8 cellular contexts compared by ENCODE assay signal in genomic region chr12:109597795-109598427, GRCh38. TPM values are rescaled to one million over a fixed set of nuclear protein-coding genes. Genes with fewer than 3 reads are reported as not detected.
DNase-seq lines count a peak whose midpoint lies in the region; ATAC-seq and TF ChIP-seq lines count a peak whose summit lies in the region.

No MANE protein-coding gene starts in this region.

- H3K9me3 ChIP-seq in SK-N-MC (ENCODE audit: low read depth, low read length) (no peaks in the 10 kb centered on the region), thyroid gland (no peaks in the 10 kb centered on the region)

- H3K27me3 Mint-ChIP-seq in activated naive CD4-positive, alpha-beta T cell treated with anti-CD3 and anti-CD28 coated beads for 36 hours (ENCODE audit: low read depth), result no peaks in the 10 kb centered on the region
- no peaks in the 10 kb centered on the region for H3K27me3 Mint-ChIP-seq in osteocyte (ENCODE audit: unreplicated experiment)

- DNase-seq in GM10266 (ENCODE audit: extremely low spot score) (peak; percentile 84), NB4 (ENCODE audit: low read depth) (peak; percentile 80), SK-N-MC (ENCODE audit: low read depth, low spot score) (no peak), germinal center (ENCODE audit: low spot score) (peak; percentile 78), osteocyte (ENCODE audit: extremely low spot score, unreplicated experiment) (peak; percentile 94), thyroid gland (peak; percentile 89 to 90)
- peak; percentile 80 for DNase-seq in activated naive CD4-positive, alpha-beta T cell treated with anti-CD3 and anti-CD28 coated beads for 36 hours

- ATAC-seq in GM21528 (IDR thresholded peaks at IDR 0.05; ENCODE audit: low FRiP score, unreplicated experiment), result no peak

- peaks cover 3 to 9% of the 10 kb centered on the region in 2 donors for H3K4me1 ChIP-seq in thyroid gland

- no peak overlapping the region for H3K9ac ChIP-seq in SK-N-MC (ENCODE audit: insufficient read length)

- H3K36me3 ChIP-seq in SK-N-MC (ENCODE audit: insufficient read depth, low read length) (no peaks in the 10 kb centered on the region), thyroid gland (peaks cover 4% of the 10 kb centered on the region in 2 donors)

- no peak for TF ChIP-seq POLR2A in NB4 (IDR thresholded peaks at IDR 0.05; ENCODE audit: extremely low read depth, insufficient read length)
- TF ChIP-seq POLR2A in thyroid gland (IDR thresholded peaks at IDR 0.05), result no peak

- H3K36me3 Mint-ChIP-seq in activated naive CD4-positive, alpha-beta T cell treated with anti-CD3 and anti-CD28 coated beads for 36 hours (ENCODE audit: low read depth), result peaks cover 3% of the 10 kb centered on the region
- peaks cover 3% of the 10 kb centered on the region for H3K36me3 Mint-ChIP-seq in osteocyte (ENCODE audit: unreplicated experiment)

- 43 to 60% methylated on average over 20 to 26 of the region's 27 CpGs for WGBS in thyroid gland, 2 donors

- CTCF ChIA-PET in activated naive CD4-positive, alpha-beta T cell treated with anti-CD3 and anti-CD28 coated beads for 36 hours (lab: Charles Lee), result interaction anchor here (0.6 to 5.0 kb wide), 35 partner anchors 10 to 476 kb away, joined by 3 to 32 read pairs (median 4); partner anchors contain the start of genes FAM222A, MMAB and MVK

- H3K27ac Mint-ChIP-seq in activated naive CD4-positive, alpha-beta T cell treated with anti-CD3 and anti-CD28 coated beads for 36 hours, result no peak overlapping the region
- H3K27ac Mint-ChIP-seq in osteocyte (ENCODE audit: unreplicated experiment), result peak overlapping the region; percentile 27

- no peaks in the 10 kb centered on the region for H3K27me3 ChIP-seq in thyroid gland

- H3K4me3 ChIP-seq in NB4 (ENCODE audit: low read depth, low read length) (no peak overlapping the region), SK-N-MC (peak overlapping the region; percentile 5; the same call in 1 of the 2 replicates), thyroid gland (replicated peaks in 1 of 3) (no peak overlapping the region)

- TF ChIP-seq CTCF in GM10266 (IDR thresholded peaks at IDR 0.05; ENCODE audit: control insufficient read depth, insufficient read depth, low read depth, missing control alignments), result peak; percentile 88
- peak; percentile 95 for TF ChIP-seq CTCF in NB4 (IDR thresholded peaks at IDR 0.05; ENCODE audit: low read depth, low read length)
- TF ChIP-seq CTCF in osteocyte (IDR thresholded peaks at IDR 0.05), result peak; percentile 98
- peak; percentile 71 to 98 (median 92) for TF ChIP-seq CTCF in thyroid gland (IDR thresholded peaks at IDR 0.05)

- H3K27ac ChIP-seq in SK-N-MC (no peak overlapping the region), thyroid gland (no peak overlapping the region)

- peaks cover 35% of the 10 kb centered on the region for H3K4me1 Mint-ChIP-seq in activated naive CD4-positive, alpha-beta T cell treated with anti-CD3 and anti-CD28 coated beads for 36 hours (ENCODE audit: low read depth)
- peaks cover 6% of the 10 kb centered on the region for H3K4me1 Mint-ChIP-seq in osteocyte (ENCODE audit: unreplicated experiment)

- no peak overlapping the region for H3K4me3 Mint-ChIP-seq in activated naive CD4-positive, alpha-beta T cell treated with anti-CD3 and anti-CD28 coated beads for 36 hours
- H3K4me3 Mint-ChIP-seq in osteocyte (ENCODE audit: unreplicated experiment), result peak overlapping the region; percentile 26

- intact Hi-C loops in activated naive CD4-positive, alpha-beta T cell treated with anti-CD3 and anti-CD28 coated beads for 36 hours (cut with micrococcal nuclease), result loop anchor here (1.0 to 5.0 kb wide), 4 partner anchors 80 to 284 kb away; partner anchors contain the start of genes FAM222A and GLTP
- intact Hi-C loops in thyroid gland (cut with DNase I), result loop anchor here (5.0 to 10.0 kb wide), 3 partner anchors 119 to 174 kb away; no protein-coding TSS in a partner anchor

- no peaks in the 10 kb centered on the region for H3K9me3 Mint-ChIP-seq in activated naive CD4-positive, alpha-beta T cell treated with anti-CD3 and anti-CD28 coated beads for 36 hours
- no peaks in the 10 kb centered on the region for H3K9me3 Mint-ChIP-seq in osteocyte (ENCODE audit: unreplicated experiment)

RNA-seq across cellular contexts. Expression of gene MVK, which starts 24.3 kb away (rescaled TPM):
- total RNA-seq in activated naive CD4-positive, alpha-beta T cell treated with anti-CD3 and anti-CD28 coated beads for 36 hours, result 10 to 100 TPM; 19.8 to 20.2 TPM
- 10.5 and 13.0 TPM in 2 replicates for total RNA-seq in osteocyte
- 10 to 100 TPM; 20.4 to 42.0 (median 31.6) TPM for total RNA-seq in thyroid gland

RNA-seq across cellular contexts. Expression of gene MMAB, which starts 24.6 kb away (rescaled TPM):
- 10 to 100 TPM; 43.8 to 44.9 TPM for total RNA-seq in activated naive CD4-positive, alpha-beta T cell treated with anti-CD3 and anti-CD28 coated beads for 36 hours
- total RNA-seq in osteocyte, result 19.5 and 20.6 TPM in 2 replicates
- 10 to 100 TPM; 40.3 to 82.2 (median 69.7) TPM for total RNA-seq in thyroid gland
